In genomic region chr3:38095687-38096483, GRCh38 we compare ENCODE assay signal across 1 cellular context.
TF ChIP-seq lines count a peak whose summit lies in the region.

No MANE protein-coding gene starts in this region.

TF ChIP-seq in GM12878, 131 proteins besides CTCF, POLR2A, EP300 and RAD21:
- TF ChIP-seq NR2F1 (conservative IDR thresholded peaks at IDR 0.05) (no peak), TARDBP (IDR thresholded peaks at IDR 0.05; ENCODE audit: borderline replicate concordance) (no peak), ASH2L (IDR thresholded peaks at IDR 0.05; ENCODE audit: borderline replicate concordance, low read depth) (no peak), CBX3 (IDR thresholded peaks at IDR 0.05; ENCODE audit: borderline replicate concordance, low read depth) (no peak), RUNX3 (IDR thresholded peaks at IDR 0.05; ENCODE audit: low read length) (no peak), GATAD2B (conservative IDR thresholded peaks at IDR 0.05; ENCODE audit: low read depth) (no peak)
